Comparison of ENCODE assay signal across 22 cellular contexts in genomic region chr7:66374141-66374540, GRCh38.
"Had no signal": no experiment of that assay in that cellular context is flagged by ENCODE, and none has a peak within 500 bp of the region (broad histone marks: within the 10 kb centered on the region; RNA-seq: fewer than 3 reads in every experiment).

No MANE protein-coding gene starts in this region.

- FAIRE-seq: frontal cortex, islet of Langerhans had no signal

- H3K4me2 ChIP-seq: smooth muscle cell had no signal

- H3K27ac Mint-ChIP-seq: activated CD4-positive, alpha-beta memory T cell treated with anti-CD3 and anti-CD28 coated beads, Interleukin-2, amount 10 ng/mL, durations not matched to agents 7 days and 5 days; activated naive CD8-positive, alpha-beta T cell treated with anti-CD3 and anti-CD28 coated beads, Interleukin-2, amount 50 U/mL, for 24 hours; mesothelial cell of epicardium; nephron; stimulated activated memory B cell treated with anti-CD40 and anti-IgM and Interleukin-4, amounts not matched to agents 10 μg/mL and 1 μg/mL and 100 μg/mL, for 72 hours had no signal

- H3K9me3 Mint-ChIP-seq: activated CD4-positive, alpha-beta memory T cell treated with anti-CD3 and anti-CD28 coated beads, Interleukin-2, amount 10 ng/mL, durations not matched to agents 7 days and 5 days had no signal

- ATAC-seq: activated naive CD8-positive, alpha-beta T cell treated with anti-CD3 and anti-CD28 coated beads, Interleukin-2, amount 50 U/mL, for 24 hours; body of pancreas; left ventricle myocardium superior; sciatic nerve; stimulated activated memory B cell treated with anti-CD40 and anti-IgM and Interleukin-4, amounts not matched to agents 10 μg/mL and 1 μg/mL and 100 μg/mL, for 72 hours had no signal

- H3K4me3 Mint-ChIP-seq: activated CD4-positive, alpha-beta memory T cell treated with anti-CD3 and anti-CD28 coated beads, Interleukin-2, amount 10 ng/mL, durations not matched to agents 7 days and 5 days; activated naive CD8-positive, alpha-beta T cell treated with anti-CD3 and anti-CD28 coated beads, Interleukin-2, amount 50 U/mL, for 24 hours; mesothelial cell of epicardium; nephron; stimulated activated memory B cell treated with anti-CD40 and anti-IgM and Interleukin-4, amounts not matched to agents 10 μg/mL and 1 μg/mL and 100 μg/mL, for 72 hours had no signal

- H3K36me3 ChIP-seq: cardiac muscle cell had no signal

- H3K27me3 Mint-ChIP-seq: activated CD4-positive, alpha-beta memory T cell treated with anti-CD3 and anti-CD28 coated beads, Interleukin-2, amount 10 ng/mL, durations not matched to agents 7 days and 5 days; activated naive CD8-positive, alpha-beta T cell treated with anti-CD3 and anti-CD28 coated beads, Interleukin-2, amount 50 U/mL, for 24 hours; stimulated activated memory B cell treated with anti-CD40 and anti-IgM and Interleukin-4, amounts not matched to agents 10 μg/mL and 1 μg/mL and 100 μg/mL, for 72 hours had no signal

- H3K4me1 Mint-ChIP-seq: activated CD4-positive, alpha-beta memory T cell treated with anti-CD3 and anti-CD28 coated beads, Interleukin-2, amount 10 ng/mL, durations not matched to agents 7 days and 5 days; activated naive CD8-positive, alpha-beta T cell treated with anti-CD3 and anti-CD28 coated beads, Interleukin-2, amount 50 U/mL, for 24 hours; mesothelial cell of epicardium had no signal

- H3K9me3 ChIP-seq: body of pancreas, suprapubic skin had no signal

- DNase-seq: activated CD4-positive, alpha-beta memory T cell treated with anti-CD3 and anti-CD28 coated beads, Interleukin-2, amount 10 ng/mL, durations not matched to agents 7 days and 5 days; activated CD4-positive, alpha-beta T cell treated with anti-CD3 and anti-CD28 coated beads for 48 hours; activated effector memory CD4-positive, alpha-beta T cell treated with anti-CD3 and anti-CD28 coated beads, Interleukin-2, amount 50 U/mL, for 16 hours; activated naive CD4-positive, alpha-beta T cell treated with anti-CD3 and anti-CD28 coated beads, Interleukin-2, amount 50 U/mL, for 16 hours; activated naive CD8-positive, alpha-beta T cell treated with anti-CD3 and anti-CD28 coated beads, Interleukin-2, amount 50 U/mL, for 24 hours; anterior cingulate cortex; body of pancreas; glutamatergic neuron; left ventricle myocardium superior; mammary epithelial cell; stimulated activated CD4-positive, alpha-beta T cell treated with anti-CD3 and anti-CD28 coated beads, Interleukin-15, amount 100 ng/mL, for 24 hours; stomach had no signal

- H3K27me3 ChIP-seq: body of pancreas, cardiac muscle cell, stomach, suprapubic skin, tibial nerve had no signal

- H3K27ac ChIP-seq: body of pancreas, cardiac muscle cell, stomach, suprapubic skin, tibial nerve had no signal

- H3K4me1 ChIP-seq: body of pancreas, stomach, suprapubic skin, tibial nerve had no signal

- H3K4me3 ChIP-seq: body of pancreas, cardiac muscle cell, smooth muscle cell, stomach, suprapubic skin, tibial nerve had no signal
